In the genomic region with DNA sequence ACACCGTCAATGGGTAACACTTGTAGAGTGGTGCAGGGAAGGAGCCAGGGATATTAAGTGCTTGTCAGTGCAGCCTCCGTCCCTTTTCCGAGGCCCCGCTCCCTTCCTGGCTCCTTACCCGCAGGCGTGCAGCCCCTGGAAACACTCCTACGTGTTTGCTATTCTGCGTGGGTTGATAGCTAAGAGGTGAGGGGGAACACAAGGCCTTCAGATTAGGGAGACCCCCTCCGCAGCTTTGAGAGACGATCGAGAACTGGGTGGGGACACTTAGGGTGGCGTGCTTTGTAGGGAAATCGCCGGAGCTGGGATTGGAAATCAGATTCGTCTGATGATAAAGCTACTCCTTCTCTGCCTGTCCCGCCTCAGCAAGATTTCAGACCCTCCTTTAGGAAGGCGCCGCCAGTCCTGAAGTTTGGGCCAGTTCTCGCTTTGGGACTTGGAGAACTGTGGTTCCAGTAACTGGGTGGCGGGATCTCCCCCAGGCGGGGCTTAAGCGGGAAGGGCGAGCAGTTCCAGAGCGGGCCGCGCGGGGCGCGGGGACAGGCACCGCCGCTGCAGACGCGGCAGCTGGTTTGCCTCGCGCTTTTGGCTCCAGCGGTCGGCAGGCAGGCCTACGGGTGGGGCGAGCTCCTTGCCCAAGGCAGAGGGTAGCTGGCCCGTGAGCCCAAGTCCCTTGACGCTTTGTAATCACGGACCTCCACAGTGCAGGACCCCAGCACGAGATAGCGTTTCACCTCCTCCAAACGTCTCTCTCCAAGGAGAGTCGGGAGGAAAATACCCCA, we compare ENCODE assay signal across 8 cellular contexts. TPM values are rescaled to one million over a fixed set of nuclear protein-coding genes. Genes with fewer than 3 reads are reported as not detected.
A peak's percentile ranks its signal among the peaks of the same experiment; 100 is the strongest.
DNase-seq lines count a peak whose midpoint lies in the region; ATAC-seq and TF ChIP-seq lines count a peak whose summit lies in the region.

No MANE protein-coding gene starts in this region.

- peaks cover 13% of the 10 kb centered on the region for H3K27me3 ChIP-seq in BJ (ENCODE audit: control insufficient read depth, insufficient read depth, low read length)
- peaks cover 48% of the 10 kb centered on the region for H3K27me3 ChIP-seq in NT2/D1 (ENCODE audit: insufficient read depth, insufficient read length)
- H3K27me3 ChIP-seq in naive thymus-derived CD4-positive, alpha-beta T cell (ENCODE audit: control insufficient read depth in 2 of 2, insufficient read depth in 2 of 2, low read length in 2 of 2), result peaks cover 4 to 7% of the 10 kb centered on the region in 2 donors

- no peak overlapping the region for H3K27ac ChIP-seq in naive thymus-derived CD4-positive, alpha-beta T cell (ENCODE audit: low read depth, low read length)

- DNase-seq in BJ (ENCODE audit: low read depth) (no peak), NT2/D1 (ENCODE audit: low read depth, low spot score) (peak; percentile 81), activated T-helper 1 cell treated with Interleukin-2 at 50 U/mL for 16 hours (ENCODE audit: low read depth) (peak; percentile 27), fibroblast of mammary gland (ENCODE audit: low read depth) (peak; percentile 59)
- DNase-seq in naive thymus-derived CD4-positive, alpha-beta T cell, result peak in 8 of 9 donors; percentile 17 to 60 (median 21)
- DNase-seq in stimulated activated naive CD8-positive, alpha-beta T cell treated with anti-CD3 and anti-CD28 coated beads, Interleukin-15, Interleukin-2, amounts not matched to agents 100 U/mL and 50 U/mL, for 24 hours, result peak; percentile 74

- no peaks in the 10 kb centered on the region for H3K9me3 ChIP-seq in NT2/D1 (ENCODE audit: insufficient read depth, low read length)
- no peaks in the 10 kb centered on the region for H3K9me3 ChIP-seq in naive thymus-derived CD4-positive, alpha-beta T cell (ENCODE audit: control insufficient read depth in 2 of 3, low read length in 3 of 3)

- intact Hi-C loops in naive thymus-derived CD4-positive, alpha-beta T cell (cut with micrococcal nuclease), result loop anchor here in 1 of 2 donors (5.0 kb wide), 1 partner anchor 278 kb away; a partner anchor contains a TSS

- peak overlapping the region; percentile 67 for H3K9ac ChIP-seq in NT2/D1 (ENCODE audit: insufficient read length, low read depth)

- H3K9me3 Mint-ChIP-seq in naive thymus-derived CD4-positive, alpha-beta T cell, result peaks cover 0 to 5% (median 2%) of the 10 kb centered on the region in 11 donors

- no peaks in the 10 kb centered on the region for H3K36me3 ChIP-seq in BJ (ENCODE audit: control insufficient read depth, insufficient read depth, low read length)
- H3K36me3 ChIP-seq in NT2/D1 (ENCODE audit: insufficient read depth, insufficient read length, low read length), result no peaks in the 10 kb centered on the region
- no peaks in the 10 kb centered on the region for H3K36me3 ChIP-seq in naive thymus-derived CD4-positive, alpha-beta T cell (ENCODE audit: control insufficient read depth in 2 of 3, insufficient read depth in 3 of 3, low read length in 3 of 3)

- POLR2A ChIA-PET in BJ (lab: Charles Lee), result interaction anchor here (0.6 kb wide), 1 partner anchor 11 kb away, joined by 4 read pairs; no protein-coding TSS in a partner anchor
- POLR2A ChIA-PET in naive thymus-derived CD4-positive, alpha-beta T cell (lab: Charles Lee), result no interaction called here

- TF ChIP-seq CTCF in BJ (IDR thresholded peaks at IDR 0.05; ENCODE audit: insufficient read depth, low read depth, low read length) (peak; percentile 82), fibroblast of mammary gland (conservative IDR thresholded peaks at IDR 0.05; ENCODE audit: control insufficient read depth, insufficient read depth, low read depth, low read length) (peak; percentile 54)

- H3K36me3 Mint-ChIP-seq in naive thymus-derived CD4-positive, alpha-beta T cell, result peaks cover 0 to 7% (median 6%) of the 10 kb centered on the region in 5 donors

- peak overlapping the region in 3 of 9 donors; percentile 36 to 79 (median 48) for H3K27ac Mint-ChIP-seq in naive thymus-derived CD4-positive, alpha-beta T cell

- H3K4me3 Mint-ChIP-seq in naive thymus-derived CD4-positive, alpha-beta T cell, result peak overlapping the region; percentile 90 to 93 (median 91)

- H3K4me3 ChIP-seq in BJ (ENCODE audit: low read depth, low read length) (peak overlapping the region; percentile 31), NT2/D1 (ENCODE audit: insufficient read length, low read depth) (peak overlapping the region; percentile 45), fibroblast of mammary gland (ENCODE audit: control insufficient read depth, low read depth, low read length) (peak overlapping the region; percentile 67)
- peak overlapping the region; percentile 80 for H3K4me3 ChIP-seq in naive thymus-derived CD4-positive, alpha-beta T cell (ENCODE audit: low read length)

- H3K4me1 Mint-ChIP-seq in naive thymus-derived CD4-positive, alpha-beta T cell, result peaks cover 10 to 20% (median 15%) of the 10 kb centered on the region in 7 donors

- peak; percentile 80 for ATAC-seq in GM19328 (IDR thresholded peaks at IDR 0.05; ENCODE audit: unreplicated experiment)
- ATAC-seq in HG03558 (IDR thresholded peaks at IDR 0.05; ENCODE audit: extremely low read depth, unreplicated experiment), result peak; percentile 55
- ATAC-seq in naive thymus-derived CD4-positive, alpha-beta T cell, result peak; percentile 92
- ATAC-seq in stimulated activated naive CD8-positive, alpha-beta T cell treated with anti-CD3 and anti-CD28 coated beads, Interleukin-15, Interleukin-2, amounts not matched to agents 100 U/mL and 50 U/mL, for 24 hours, result peak; percentile 92

- H3K4me1 ChIP-seq in NT2/D1 (ENCODE audit: insufficient read depth, insufficient read length), result peaks cover 5% of the 10 kb centered on the region
- H3K4me1 ChIP-seq in naive thymus-derived CD4-positive, alpha-beta T cell (ENCODE audit: control insufficient read depth in 2 of 2, insufficient read depth in 2 of 2, low read length in 2 of 2), result peaks cover 0 to 6% of the 10 kb centered on the region in 2 donors

- CTCF ChIA-PET in BJ (lab: Yijun Ruan, JAX), result interaction anchor here (0.6 to 4.7 kb wide), 14 partner anchors 10 to 50 kb away, joined by 3 to 34 read pairs (median 6); no protein-coding TSS in a partner anchor
- CTCF ChIA-PET in naive thymus-derived CD4-positive, alpha-beta T cell (lab: Charles Lee), result interaction anchor here (1.3 kb wide), 1 partner anchor 32 kb away, joined by 3 read pairs; no protein-coding TSS in a partner anchor

- H3K27me3 Mint-ChIP-seq in naive thymus-derived CD4-positive, alpha-beta T cell, result peaks cover 34 to 59% (median 51%) of the 10 kb centered on the region in 5 donors

RNA-seq across cellular contexts. Expression of a gene that starts 8.0 kb away (rescaled TPM):
- 0.05 and 0.11 TPM in 2 replicates for polyA plus RNA-seq in BJ (2011; rRNA removed)
- polyA minus RNA-seq in BJ (2011; rRNA and poly(A)+ RNA removed), result 0.21 TPM in 1 of 2 replicates, not detected in the other
- total RNA-seq in naive thymus-derived CD4-positive, alpha-beta T cell, result not detected
- polyA plus RNA-seq in naive thymus-derived CD4-positive, alpha-beta T cell, result not detected

RNA-seq across cellular contexts. Expression of a gene that starts 48.2 kb away (rescaled TPM):
- 32.3 and 39.6 TPM in 2 replicates for polyA plus RNA-seq in BJ (2011; rRNA removed)
- polyA minus RNA-seq in BJ (2011; rRNA and poly(A)+ RNA removed), result 22.5 and 28.0 TPM in 2 replicates
- not detected for total RNA-seq in naive thymus-derived CD4-positive, alpha-beta T cell
- polyA plus RNA-seq in naive thymus-derived CD4-positive, alpha-beta T cell, result not detected

Comparison
In these comparisons a context has a peak if more than half of its experiments do, and no peak if none do; other contexts are left out.
1. RNA of a gene that starts 48.2 kb away (polyA plus RNA-seq): 32.3 to 39.6 TPM in BJ; not detected in naive thymus-derived CD4-positive, alpha-beta T cell; every median in the first group is over 10 times any median in the second.
2. Peak in every context shown above with its lines, with median percentiles within 50 percentile points of each other: H3K4me3 ChIP-seq and ATAC-seq.